In the genomic region with DNA sequence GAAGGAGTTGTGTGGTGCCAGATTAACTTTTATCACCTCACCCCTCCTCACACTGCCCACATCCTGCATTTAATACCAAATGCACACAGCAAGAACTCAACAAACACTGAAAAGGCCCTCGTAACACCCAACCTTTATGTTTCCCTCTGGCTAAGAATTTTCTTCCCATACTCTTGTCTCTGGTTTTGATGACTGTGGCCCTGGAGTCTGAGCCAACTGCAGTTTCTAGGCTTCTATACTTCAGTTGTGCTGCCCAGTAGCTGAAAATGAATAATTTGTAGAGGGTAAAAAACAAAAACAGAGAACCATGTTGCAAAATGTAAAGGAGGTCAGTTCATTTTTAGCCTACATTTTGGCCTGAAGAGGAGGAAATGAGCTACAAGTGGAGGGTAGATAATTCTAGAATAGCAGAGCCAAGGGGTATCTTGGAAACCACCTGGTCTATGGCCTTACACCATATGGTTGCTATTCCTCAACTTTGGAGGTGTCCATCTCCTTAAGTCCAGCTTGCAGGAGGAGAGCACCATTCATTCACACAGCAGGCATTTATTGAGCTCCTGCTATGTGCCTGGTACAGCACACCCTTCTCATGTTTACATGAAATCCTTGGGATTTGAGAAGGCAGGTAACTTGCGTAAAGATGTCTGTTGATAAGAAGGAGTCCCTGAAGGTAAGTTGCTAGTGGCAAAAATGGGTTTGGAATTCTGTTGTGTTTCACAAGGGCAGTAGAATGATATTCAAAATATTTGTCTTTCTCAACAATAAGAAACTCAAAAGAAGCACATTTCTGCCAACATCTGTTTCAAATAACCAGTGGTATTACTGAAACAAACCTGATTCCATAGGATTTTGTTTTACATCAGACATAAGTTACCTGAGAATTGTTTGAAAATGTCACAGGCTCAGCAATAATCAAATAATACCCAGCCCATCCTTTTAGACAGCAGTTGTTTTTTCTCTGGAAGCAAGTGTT, we compare ENCODE assay signal across 14 cellular contexts.
DNase-seq lines count a peak whose midpoint lies in the region; ATAC-seq and TF ChIP-seq lines count a peak whose summit lies in the region.
"Had no signal": no experiment of that assay in that cellular context is flagged by ENCODE, and none has a peak within 500 bp of the region (broad histone marks: within the 10 kb centered on the region; RNA-seq: fewer than 3 reads in every experiment).

No MANE protein-coding gene starts in this region.

- H3K4me3 ChIP-seq in CD8-positive, alpha-beta T cell (ENCODE audit: low read depth, low read length) = peak overlapping the region; percentile 96
- peak overlapping the region; percentile 5; the same call in 1 of the 2 replicates for H3K4me3 ChIP-seq in LNCaP clone FGC (ENCODE audit: low read depth, low read length)
- H3K4me3 ChIP-seq in adipocyte (ENCODE audit: low read length) = peak overlapping the region; percentile 42
- H3K4me3 ChIP-seq: PC-9 had no signal

- no peak for TF ChIP-seq CTCF in CD8-positive, alpha-beta T cell (IDR thresholded peaks at IDR 0.05)
- TF ChIP-seq CTCF in LNCaP clone FGC (IDR thresholded peaks at IDR 0.05; ENCODE audit: control insufficient read depth, extremely low read depth, insufficient read depth) (no peak), neural crest cell (conservative IDR thresholded peaks at IDR 0.05) (no peak), GM13977 (IDR thresholded peaks at IDR 0.05; ENCODE audit: extremely low read depth, insufficient read depth, missing control alignments) (no peak)

- in situ Hi-C loops in GM13977 (cut with MboI; ENCODE audit: low pct_unique_long_range_greater_than_20kb, low sequenced_read_pairs, unreplicated experiment) = no loop called here

- H3K27me3 Mint-ChIP-seq in CD8-positive, alpha-beta T cell (ENCODE audit: low read depth) = no peaks in the 10 kb centered on the region
- peaks cover 5% of the 10 kb centered on the region for H3K27me3 Mint-ChIP-seq in neural crest cell (ENCODE audit: low read depth)

- peaks cover 67% of the 10 kb centered on the region for H3K4me1 ChIP-seq in CD8-positive, alpha-beta T cell (ENCODE audit: insufficient read depth, low read length)
- H3K4me1 ChIP-seq in adipocyte (ENCODE audit: control insufficient read depth, insufficient read depth, low read length) = peaks cover 62% of the 10 kb centered on the region

- peak overlapping the region; percentile 100 for H3K4me3 Mint-ChIP-seq in CD8-positive, alpha-beta T cell
- H3K4me3 Mint-ChIP-seq in neural crest cell = peak overlapping the region; percentile 4

- H3K9me3 Mint-ChIP-seq in CD8-positive, alpha-beta T cell = no peaks in the 10 kb centered on the region
- H3K9me3 Mint-ChIP-seq in neural crest cell = peaks cover 4% of the 10 kb centered on the region

- POLR2A ChIA-PET in CD8-positive, alpha-beta T cell (lab: Charles Lee) = interaction anchor here (0.6 to 2.9 kb wide), 9 partner anchors 18 to 283 kb away, joined by 3 to 14 read pairs (median 5); partner anchors contain the start of genes DMXL1 and DTWD2

- peak overlapping the region; percentile 97 for H3K27ac Mint-ChIP-seq in CD8-positive, alpha-beta T cell
- no peak overlapping the region for H3K27ac Mint-ChIP-seq in neural crest cell (ENCODE audit: unreplicated experiment)

- peak overlapping the region; percentile 44 for H3K27ac ChIP-seq in CD8-positive, alpha-beta T cell (ENCODE audit: low read depth, low read length)
- H3K27ac ChIP-seq: foreskin keratinocyte, PC-9 had no signal

- H3K36me3 ChIP-seq in CD8-positive, alpha-beta T cell (ENCODE audit: insufficient read depth, low read length) = no peaks in the 10 kb centered on the region
- H3K36me3 ChIP-seq in adipocyte (ENCODE audit: control insufficient read depth, insufficient read depth, low read length, severe bottlenecking) = no peaks in the 10 kb centered on the region

- no peak for DNase-seq in CD8-positive, alpha-beta T cell
- DNase-seq in LNCaP clone FGC (ENCODE audit: low read depth) = peak; percentile 73
- peak; percentile 82 for DNase-seq in adipocyte (ENCODE audit: low read depth)
- no peak for DNase-seq in neural crest cell (ENCODE audit: low read depth, low spot score)
- DNase-seq in iPS-NIHi7 (ENCODE audit: extremely low spot score) = no peak
- DNase-seq in NCI-H2029 treated with DMSO at 0.1 percent for 48 hours (lab: John Stamatoyannopoulos, UW) = no peak
- DNase-seq in hepatic stellate cell (ENCODE audit: low spot score) = no peak
- DNase-seq in GM13977 (ENCODE audit: low spot score) = no peak
- DNase-seq: Calu3, foreskin keratinocyte, NCI-H1694 treated with DMSO at 0.1 percent for 48 hours, PC-9, T1000 had no signal

- no peak for ATAC-seq in CD8-positive, alpha-beta T cell
- ATAC-seq: foreskin keratinocyte, HCT116 had no signal

- peaks cover 79% of the 10 kb centered on the region for H3K4me1 Mint-ChIP-seq in CD8-positive, alpha-beta T cell (ENCODE audit: low read depth)
- peaks cover 13% of the 10 kb centered on the region for H3K4me1 Mint-ChIP-seq in neural crest cell

- no peaks in the 10 kb centered on the region for H3K27me3 ChIP-seq in CD8-positive, alpha-beta T cell (ENCODE audit: insufficient read depth, low read length)
- H3K27me3 ChIP-seq in adipocyte (replicated peaks; ENCODE audit: control insufficient read depth, insufficient read depth, low read length) = no peaks in the 10 kb centered on the region
- H3K27me3 ChIP-seq: foreskin keratinocyte had no signal

- peaks cover 38% of the 10 kb centered on the region for H3K36me3 Mint-ChIP-seq in CD8-positive, alpha-beta T cell
- H3K36me3 Mint-ChIP-seq in neural crest cell (ENCODE audit: low read depth) = peaks cover 3% of the 10 kb centered on the region

- intact Hi-C loops in CD8-positive, alpha-beta T cell (cut with DNase I, micrococcal nuclease) = loop anchor here in 1 of 2 experiments (2.0 kb wide), 1 partner anchor 15 kb away; no protein-coding TSS in a partner anchor

- CTCF ChIA-PET in CD8-positive, alpha-beta T cell (lab: Charles Lee) = interaction anchor here (0.6 to 5.9 kb wide), 10 partner anchors 16 to 202 kb away, joined by 3 to 34 read pairs (median 6); partner anchors contain the start of gene DMXL1

- H3K9ac ChIP-seq in adipocyte (ENCODE audit: low read length) = no peak overlapping the region

- H3K9me3 ChIP-seq in CD8-positive, alpha-beta T cell (ENCODE audit: low read length) = no peaks in the 10 kb centered on the region
- H3K9me3 ChIP-seq in adipocyte (ENCODE audit: control insufficient read depth, low read length) = no peaks in the 10 kb centered on the region

Comparison
In these comparisons a context has a peak if more than half of its experiments do, and no peak if none do; other contexts are left out.
1. DNase-seq: peak in LNCaP clone FGC (single experiment) and adipocyte (single experiment); none in CD8-positive, alpha-beta T cell (0 of 7), neural crest cell (single experiment), iPS-NIHi7 (single experiment), NCI-H2029 treated with DMSO at 0.1 percent for 48 hours (single experiment), hepatic stellate cell (single experiment) and GM13977 (single experiment).
2. H3K4me3 ChIP-seq: peak in every context shown above with its lines; median percentile 96 in CD8-positive, alpha-beta T cell; 42 in adipocyte; 5 in LNCaP clone FGC.